ENCODE assay signal across 18 cellular contexts in the genomic region with DNA sequence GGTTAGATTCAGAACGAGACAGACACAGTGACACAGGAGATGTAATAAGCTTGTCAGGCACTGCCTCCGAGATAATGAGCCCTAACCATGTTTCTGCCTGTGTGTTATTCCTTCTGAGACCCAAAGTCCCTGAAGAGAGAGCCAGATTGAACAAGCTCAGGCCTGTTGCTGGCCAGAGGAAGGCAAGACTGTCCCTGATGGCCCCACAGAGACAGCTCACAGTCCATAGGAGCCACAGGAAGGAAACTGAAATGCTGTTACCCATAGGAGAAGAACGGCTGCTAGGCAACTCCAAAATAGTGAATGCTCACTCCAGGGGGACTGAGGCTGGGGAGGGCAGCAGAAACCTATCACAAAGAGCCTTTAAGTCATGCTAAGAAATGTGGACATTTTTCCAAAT. TPM values are rescaled to one million over a fixed set of nuclear protein-coding genes. Genes with fewer than 3 reads are reported as not detected.
DNase-seq lines count a peak whose midpoint lies in the region; ATAC-seq and TF ChIP-seq lines count a peak whose summit lies in the region.
"Had no signal": no experiment of that assay in that cellular context is flagged by ENCODE, and none has a peak within 500 bp of the region (broad histone marks: within the 10 kb centered on the region; RNA-seq: fewer than 3 reads in every experiment).

No MANE protein-coding gene starts in this region.

- POLR2A ChIA-PET in activated CD8-positive, alpha-beta T cell treated with anti-CD3 and anti-CD28 coated beads for 36 hours (lab: Charles Lee) = no interaction called here

- no peaks in the 10 kb centered on the region for H3K36me3 Mint-ChIP-seq in activated naive CD4-positive, alpha-beta T cell treated with anti-CD3 and anti-CD28 coated beads, Interleukin-2, amount 50 U/mL, for 24 hours
- H3K36me3 Mint-ChIP-seq in activated naive CD4-positive, alpha-beta T cell treated with anti-CD3 and anti-CD28 coated beads, Interleukin-2, amount 10 ng/mL, durations not matched to agents 7 days and 5 days = no peaks in the 10 kb centered on the region
- no peaks in the 10 kb centered on the region for H3K36me3 Mint-ChIP-seq in Calu3 (ENCODE audit: insufficient read depth, unreplicated experiment)
- H3K36me3 Mint-ChIP-seq in activated CD8-positive, alpha-beta T cell treated with anti-CD3 and anti-CD28 coated beads for 36 hours (ENCODE audit: low read depth) = no peaks in the 10 kb centered on the region
- H3K36me3 Mint-ChIP-seq: CD4-positive, alpha-beta memory T cell had no signal

- H2AFZ ChIP-seq in mammary epithelial cell (ENCODE audit: low read depth, low read length) = peak overlapping the region; percentile 29

- CTCF ChIA-PET in activated naive CD4-positive, alpha-beta T cell treated with anti-CD3 and anti-CD28 coated beads, Interleukin-2, amount 10 ng/mL, durations not matched to agents 7 days and 5 days (lab: Charles Lee) = no interaction called here
- CTCF ChIA-PET in mammary epithelial cell (lab: Charles Lee; ENCODE audit: low non-redundant PET) = no interaction called here
- CTCF ChIA-PET in Calu3 (lab: Charles Lee) = no interaction called here
- CTCF ChIA-PET in activated CD8-positive, alpha-beta T cell treated with anti-CD3 and anti-CD28 coated beads for 36 hours (lab: Charles Lee) = no interaction called here

- H3K4me1 Mint-ChIP-seq in activated naive CD4-positive, alpha-beta T cell treated with anti-CD3 and anti-CD28 coated beads, Interleukin-2, amount 50 U/mL, for 24 hours = no peaks in the 10 kb centered on the region
- H3K4me1 Mint-ChIP-seq in activated naive CD4-positive, alpha-beta T cell treated with anti-CD3 and anti-CD28 coated beads, Interleukin-2, amount 10 ng/mL, durations not matched to agents 7 days and 5 days = peaks cover 2% of the 10 kb centered on the region
- H3K4me1 Mint-ChIP-seq in Calu3 (ENCODE audit: low read depth, unreplicated experiment) = no peaks in the 10 kb centered on the region
- H3K4me1 Mint-ChIP-seq in activated CD8-positive, alpha-beta T cell treated with anti-CD3 and anti-CD28 coated beads for 36 hours (ENCODE audit: low read depth) = no peaks in the 10 kb centered on the region
- H3K4me1 Mint-ChIP-seq: CD4-positive, alpha-beta memory T cell had no signal

- no peak overlapping the region for H3K4me3 ChIP-seq in mammary epithelial cell (replicated peaks in 1 of 3; ENCODE audit: insufficient read depth in 1 of 3, low read depth in 2 of 3, low read length in 3 of 3)

- in situ Hi-C loops in mammary epithelial cell (cut with MboI; ENCODE audit: low sequenced_read_pairs in 2 of 2) = no loop called here

- WGBS in mammary epithelial cell (ENCODE audit: low coverage, missing lambda C conversion rate) = 64% methylated on average over 3 of the region's 3 CpGs

- H3K27ac ChIP-seq in mammary epithelial cell (ENCODE audit: insufficient read depth, low read depth, low read length) = no peak overlapping the region
- H3K27ac ChIP-seq: 22Rv1 had no signal

- peak overlapping the region; percentile 32 for H3K27ac Mint-ChIP-seq in activated naive CD4-positive, alpha-beta T cell treated with anti-CD3 and anti-CD28 coated beads, Interleukin-2, amount 50 U/mL, for 24 hours
- no peak overlapping the region for H3K27ac Mint-ChIP-seq in activated naive CD4-positive, alpha-beta T cell treated with anti-CD3 and anti-CD28 coated beads, Interleukin-2, amount 10 ng/mL, durations not matched to agents 7 days and 5 days
- H3K27ac Mint-ChIP-seq in Calu3 (ENCODE audit: unreplicated experiment) = no peak overlapping the region
- no peak overlapping the region for H3K27ac Mint-ChIP-seq in activated CD8-positive, alpha-beta T cell treated with anti-CD3 and anti-CD28 coated beads for 36 hours
- H3K27ac Mint-ChIP-seq: B cell; CD4-positive, alpha-beta memory T cell had no signal

- no peaks in the 10 kb centered on the region for H3K9me3 Mint-ChIP-seq in activated naive CD4-positive, alpha-beta T cell treated with anti-CD3 and anti-CD28 coated beads, Interleukin-2, amount 50 U/mL, for 24 hours
- no peaks in the 10 kb centered on the region for H3K9me3 Mint-ChIP-seq in activated naive CD4-positive, alpha-beta T cell treated with anti-CD3 and anti-CD28 coated beads, Interleukin-2, amount 10 ng/mL, durations not matched to agents 7 days and 5 days
- no peaks in the 10 kb centered on the region for H3K9me3 Mint-ChIP-seq in Calu3 (ENCODE audit: low read depth, unreplicated experiment)
- no peaks in the 10 kb centered on the region for H3K9me3 Mint-ChIP-seq in activated CD8-positive, alpha-beta T cell treated with anti-CD3 and anti-CD28 coated beads for 36 hours

- H3K27me3 Mint-ChIP-seq in activated naive CD4-positive, alpha-beta T cell treated with anti-CD3 and anti-CD28 coated beads, Interleukin-2, amount 50 U/mL, for 24 hours = peaks cover 8% of the 10 kb centered on the region
- peaks cover 13% of the 10 kb centered on the region for H3K27me3 Mint-ChIP-seq in activated naive CD4-positive, alpha-beta T cell treated with anti-CD3 and anti-CD28 coated beads, Interleukin-2, amount 10 ng/mL, durations not matched to agents 7 days and 5 days
- no peaks in the 10 kb centered on the region for H3K27me3 Mint-ChIP-seq in Calu3 (ENCODE audit: unreplicated experiment)
- H3K27me3 Mint-ChIP-seq in activated CD8-positive, alpha-beta T cell treated with anti-CD3 and anti-CD28 coated beads for 36 hours = peaks cover 10% of the 10 kb centered on the region

- H3K4me2 ChIP-seq in mammary epithelial cell (ENCODE audit: insufficient read depth, low read depth, low read length) = peak overlapping the region; percentile 7
- H3K4me2 ChIP-seq: SK-N-SH had no signal

- intact Hi-C loops in mammary epithelial cell (cut with micrococcal nuclease) = no loop called here
- intact Hi-C loops in sciatic nerve (cut with DNase I) = no loop called here
- intact Hi-C loops in Calu3 (cut with micrococcal nuclease; ENCODE audit: unreplicated experiment) = no loop called here
- intact Hi-C loops in activated CD8-positive, alpha-beta T cell treated with anti-CD3 and anti-CD28 coated beads for 36 hours (cut with micrococcal nuclease) = no loop called here

- no peaks in the 10 kb centered on the region for H3K79me2 ChIP-seq in mammary epithelial cell (ENCODE audit: insufficient read depth, low read length)

- TF ChIP-seq CTCF in mammary epithelial cell (conservative IDR thresholded peaks at IDR 0.05 in 1 of 2, IDR thresholded peaks at IDR 0.05 in 1 of 2; ENCODE audit: extremely low read depth in 1 of 2, insufficient read depth in 1 of 2, low read depth in 1 of 2, low read length in 2 of 2) (no peak), Calu3 (IDR thresholded peaks at IDR 0.05; ENCODE audit: unreplicated experiment) (no peak)
- no peak for TF ChIP-seq CTCF in activated CD8-positive, alpha-beta T cell treated with anti-CD3 and anti-CD28 coated beads for 36 hours (IDR thresholded peaks at IDR 0.05)

- H3K4me1 ChIP-seq in mammary epithelial cell (ENCODE audit: insufficient read depth, low read length) = peaks cover 14% of the 10 kb centered on the region

- no peaks in the 10 kb centered on the region for H3K36me3 ChIP-seq in mammary epithelial cell (ENCODE audit: insufficient read depth, low read length)

- no peak overlapping the region for H3K9ac ChIP-seq in mammary epithelial cell (ENCODE audit: insufficient read depth, low read length)
- H3K9ac ChIP-seq: SK-N-SH had no signal

- dilution Hi-C loops in mammary epithelial cell (cut with HindIII; ENCODE audit: low sequenced_read_pairs) = no loop called here

- BruUV-seq in mammary epithelial cell (replicated peaks; lab: Mats Ljungman, UMichigan) (no TSS peak), Calu3 (replicated peaks; lab: Mats Ljungman, UMichigan) (no TSS peak)

- DNase-seq in activated naive CD4-positive, alpha-beta T cell treated with anti-CD3 and anti-CD28 coated beads, Interleukin-2, amount 10 ng/mL, durations not matched to agents 7 days and 5 days = no peak
- peak; percentile 40 for DNase-seq in mammary epithelial cell
- peak; percentile 4 for DNase-seq in left kidney (ENCODE audit: low read depth, low spot score)
- no peak for DNase-seq in sciatic nerve (ENCODE audit: low spot score)
- no peak for DNase-seq in Calu3
- DNase-seq in OCI-M2 (lab: John Stamatoyannopoulos, UW; ENCODE audit: unreplicated experiment) = no peak
- DNase-seq in activated CD8-positive, alpha-beta T cell treated with anti-CD3 and anti-CD28 coated beads for 36 hours = no peak
- DNase-seq: CD4-positive, alpha-beta memory T cell; GF-D8; Karpas-422; NCI-H1930; NCI-H510A treated with DMSO at 0.1 percent for 48 hours; NCI-H82; Right ventricle myocardium superior; SK-N-SH had no signal

- H3K9me3 ChIP-seq in mammary epithelial cell (replicated peaks; ENCODE audit: insufficient read depth, low read length) = no peaks in the 10 kb centered on the region
- H3K9me3 ChIP-seq: SK-N-SH had no signal

- no peak overlapping the region for H3K4me3 Mint-ChIP-seq in activated naive CD4-positive, alpha-beta T cell treated with anti-CD3 and anti-CD28 coated beads, Interleukin-2, amount 50 U/mL, for 24 hours
- H3K4me3 Mint-ChIP-seq in activated naive CD4-positive, alpha-beta T cell treated with anti-CD3 and anti-CD28 coated beads, Interleukin-2, amount 10 ng/mL, durations not matched to agents 7 days and 5 days = no peak overlapping the region
- H3K4me3 Mint-ChIP-seq in Calu3 (ENCODE audit: low read depth, unreplicated experiment) = no peak overlapping the region
- H3K4me3 Mint-ChIP-seq in activated CD8-positive, alpha-beta T cell treated with anti-CD3 and anti-CD28 coated beads for 36 hours = no peak overlapping the region
- H3K4me3 Mint-ChIP-seq: B cell; CD4-positive, alpha-beta memory T cell had no signal

- no peaks in the 10 kb centered on the region for H3K27me3 ChIP-seq in mammary epithelial cell (ENCODE audit: insufficient read depth, low read length)

- H4K20me1 ChIP-seq in mammary epithelial cell (ENCODE audit: insufficient read depth, low read length) = no peaks in the 10 kb centered on the region

- peak; percentile 45 for ATAC-seq in sciatic nerve
- ATAC-seq in activated CD8-positive, alpha-beta T cell treated with anti-CD3 and anti-CD28 coated beads for 36 hours = no peak

RNA-seq across cellular contexts. Expression of a gene that starts 31.8 kb away (rescaled TPM):
- total RNA-seq in mammary epithelial cell (1 to 10 TPM; 3.3 to 4.4 TPM), sciatic nerve (8.5 TPM), Calu3 (2022) (3.8 and 6.2 TPM in 2 replicates)
- 1.6 TPM for polyA plus RNA-seq in mammary epithelial cell
- not detected for polyA minus RNA-seq in mammary epithelial cell
- 10 to 100 TPM; 14.1 to 15.4 TPM for total RNA-seq in activated CD8-positive, alpha-beta T cell treated with anti-CD3 and anti-CD28 coated beads for 36 hours

Comparison
In these comparisons a context has a peak if more than half of its experiments do, and no peak if none do; other contexts are left out.
1. DNase-seq: peak in mammary epithelial cell (single experiment) and left kidney (single experiment); none in activated naive CD4-positive, alpha-beta T cell treated with anti-CD3 and anti-CD28 coated beads, Interleukin-2, amount 10 ng/mL, durations not matched to agents 7 days and 5 days (single experiment), sciatic nerve (single experiment), Calu3 (single experiment), OCI-M2 (single experiment) and activated CD8-positive, alpha-beta T cell treated with anti-CD3 and anti-CD28 coated beads for 36 hours (single experiment).